Comparison of ENCODE assay signal across 8 cellular contexts in the genomic region with DNA sequence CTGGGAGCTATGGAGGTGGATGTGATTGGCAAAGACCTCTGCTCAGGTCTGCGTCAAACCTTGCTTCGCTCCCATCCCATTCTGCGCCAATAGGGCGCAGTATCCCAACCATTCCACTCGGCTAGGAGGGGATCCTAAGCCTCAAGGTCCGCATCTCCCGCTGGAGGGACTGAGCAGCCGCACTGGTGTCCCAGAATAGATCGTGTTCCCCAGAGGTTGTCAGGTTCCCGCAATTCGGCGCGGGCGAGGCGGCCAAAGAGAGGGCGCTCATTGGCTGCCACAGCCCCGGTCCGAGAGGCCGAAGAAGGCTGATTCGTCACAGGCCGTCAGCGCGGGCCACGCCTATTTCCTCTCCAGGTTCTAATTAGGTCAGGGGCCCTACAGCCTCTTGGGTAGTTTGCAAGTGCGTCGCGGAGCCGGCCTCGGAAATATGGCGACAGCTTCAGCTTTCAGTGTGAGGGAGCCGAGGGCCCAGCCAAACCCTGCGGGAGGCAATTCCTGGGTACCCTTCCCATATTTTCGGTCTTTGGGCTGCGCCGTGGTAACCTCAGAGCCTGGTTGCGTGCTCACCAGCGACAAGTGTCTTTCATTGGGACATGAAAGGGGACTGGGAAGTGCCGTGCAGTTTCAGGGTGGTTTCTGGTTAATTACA. TPM values are rescaled to one million over a fixed set of nuclear protein-coding genes. Genes with fewer than 3 reads are reported as not detected.
DNase-seq lines count a peak whose midpoint lies in the region; ATAC-seq and TF ChIP-seq lines count a peak whose summit lies in the region.

No MANE protein-coding gene starts in this region.

- peaks cover 3 to 19% of the 10 kb centered on the region in 2 donors for H3K9me3 Mint-ChIP-seq in effector memory CD8-positive, alpha-beta T cell

- H3K56ac ChIP-seq in mesendoderm (ENCODE audit: low read length), result peak overlapping the region; percentile 97

- H3K79me1 ChIP-seq in mesendoderm (ENCODE audit: low read length), result no peaks in the 10 kb centered on the region

- H3K27ac ChIP-seq in AG04450 (ENCODE audit: low read depth, low read length) (peak overlapping the region; percentile 63), mesendoderm (ENCODE audit: low read depth, low read length) (no peak overlapping the region)

- no peak overlapping the region for H2BK120ac ChIP-seq in mesendoderm (ENCODE audit: low read depth, low read length)

- H3K4me3 ChIP-seq in AG04450 (ENCODE audit: low read depth, low read length), result peak overlapping the region; percentile 75
- peak overlapping the region; percentile 84 for H3K4me3 ChIP-seq in mesendoderm (ENCODE audit: low read length)

- peak; percentile 99 for ATAC-seq in GM18873 (IDR thresholded peaks at IDR 0.05; ENCODE audit: low FRiP score, unreplicated experiment)
- peak; percentile 99 for ATAC-seq in HG03135 (IDR thresholded peaks at IDR 0.05; ENCODE audit: unreplicated experiment)
- peak; percentile 94 for ATAC-seq in effector memory CD8-positive, alpha-beta T cell (replicated peaks)

- H3K4me2 ChIP-seq in mesendoderm (ENCODE audit: low read length), result peak overlapping the region; percentile 89

- H3K4me1 ChIP-seq in mesendoderm (ENCODE audit: control insufficient read depth, low read depth, low read length), result peaks cover 2% of the 10 kb centered on the region

- peaks cover 25 to 34% of the 10 kb centered on the region in 2 donors for H3K4me1 Mint-ChIP-seq in effector memory CD8-positive, alpha-beta T cell (ENCODE audit: low read depth in 2 of 2)

- H3K27ac Mint-ChIP-seq in effector memory CD8-positive, alpha-beta T cell, result peak overlapping the region; percentile 95 to 99

- no peak overlapping the region for H2BK15ac ChIP-seq in mesendoderm (replicated peaks; ENCODE audit: low read depth)

- 0 out of 2 replicates have a peak, but pooled peaks have one; percentile 14 for TF ChIP-seq CTCF in AG04450 (IDR thresholded peaks at IDR 0.05; ENCODE audit: low read depth, low read length)

- H2BK5ac ChIP-seq in mesendoderm (ENCODE audit: low read length), result no peak overlapping the region

- H3K79me2 ChIP-seq in mesendoderm (ENCODE audit: control insufficient read depth, insufficient read depth, low read length), result no peaks in the 10 kb centered on the region

- H3K36me3 ChIP-seq in mesendoderm (ENCODE audit: control insufficient read depth, insufficient read depth, low read length), result no peaks in the 10 kb centered on the region

- H4K8ac ChIP-seq in mesendoderm (ENCODE audit: low read depth, low read length), result no peak overlapping the region

- H4K5ac ChIP-seq in mesendoderm (ENCODE audit: low read length), result no peak overlapping the region

- H3K9me3 ChIP-seq in AG04450 (ENCODE audit: control insufficient read depth, insufficient read depth, low read length), result no peaks in the 10 kb centered on the region; the same call in 1 of the 2 replicates

- peaks cover 10 to 20% of the 10 kb centered on the region in 2 donors for H3K27me3 Mint-ChIP-seq in effector memory CD8-positive, alpha-beta T cell

- H3K18ac ChIP-seq in mesendoderm (ENCODE audit: low read length), result peak overlapping the region; percentile 53

- WGBS in mesendoderm (ENCODE audit: extremely low coverage, insufficient coverage, low lambda C conversion rate), result no CpG with 5 or more reads among the region's 38 CpGs

- H3K23ac ChIP-seq in mesendoderm (ENCODE audit: low read length), result no peak overlapping the region

- peaks cover 19% of the 10 kb centered on the region for H3K36me3 Mint-ChIP-seq in effector memory CD8-positive, alpha-beta T cell (ENCODE audit: insufficient read depth)

- POLR2A ChIA-PET in AG04450 (lab: Yijun Ruan, JAX), result no interaction called here

- H3K4ac ChIP-seq in mesendoderm (ENCODE audit: low read depth, low read length), result peak overlapping the region; percentile 17

- peak overlapping the region; percentile 77 to 91 for H3K4me3 Mint-ChIP-seq in effector memory CD8-positive, alpha-beta T cell

- H2AK5ac ChIP-seq in mesendoderm (ENCODE audit: low read length), result no peak overlapping the region

- CTCF ChIA-PET in AG04450 (lab: Charles Lee), result interaction anchor here (1.3 to 5.4 kb wide), 4 partner anchors 9 to 421 kb away, joined by 3 to 58 read pairs (median 18); partner anchors contain the start of gene CCDC184

- H3K27me3 ChIP-seq in AG04450 (ENCODE audit: control insufficient read depth, insufficient read depth, low read length), result peaks cover 10% of the 10 kb centered on the region
- H3K27me3 ChIP-seq in mesendoderm (ENCODE audit: insufficient read depth, low read length, poor library complexity), result peaks cover 7% of the 10 kb centered on the region

- DNase-seq in AG04450 (ENCODE audit: low read depth, low spot score) (peak; percentile 65), NCI-H526 treated with DMSO at 0.1 percent for 48 hours (lab: John Stamatoyannopoulos, UW) (peak; percentile 43), mesendoderm (peak; percentile 99)
- DNase-seq in activated CD8-positive, alpha-beta memory T cell treated with anti-CD3 and anti-CD28 coated beads for 24 hours, result peak; percentile 94
- peak; percentile 81 to 83 (median 82) for DNase-seq in effector memory CD8-positive, alpha-beta T cell
- peak; percentile 81 for DNase-seq in stimulated activated CD8-positive, alpha-beta memory T cell treated with anti-CD3 and anti-CD28 coated beads, Interleukin-12 subunit alpha, Interleukin-12 subunit beta, amount 100 ng/mL, for 24 hours (ENCODE audit: extremely low read depth)

- H3K9ac ChIP-seq in mesendoderm (ENCODE audit: low read length), result peak overlapping the region; percentile 86

RNA-seq across cellular contexts. Expression of gene OR10AD1, which starts 5.0 kb away (rescaled TPM):
- not detected in 2 replicates for polyA plus RNA-seq in AG04450 (2011; rRNA removed)
- polyA minus RNA-seq in AG04450 (2011; rRNA and poly(A)+ RNA removed), result not detected in 2 replicates
- polyA plus RNA-seq in mesendoderm (2013, experiment 1 of 2), result not detected
- polyA plus RNA-seq in mesendoderm (2013, experiment 2 of 2), result not detected

RNA-seq across cellular contexts. Expression of gene CCDC184, which starts 14.6 kb away (rescaled TPM):
- 0.24 and 0.32 TPM in 2 replicates for polyA plus RNA-seq in AG04450 (2011; rRNA removed)
- polyA minus RNA-seq in AG04450 (2011; rRNA and poly(A)+ RNA removed), result 0.28 and 0.35 TPM in 2 replicates
- 0.17 TPM for polyA plus RNA-seq in mesendoderm (2013, experiment 1 of 2)
- 0.27 TPM for polyA plus RNA-seq in mesendoderm (2013, experiment 2 of 2)

RNA-seq across cellular contexts. Expression of gene ASB8, which starts 40.8 kb away (rescaled TPM):
- 30.1 and 34.2 TPM in 2 replicates for polyA plus RNA-seq in AG04450 (2011; rRNA removed)
- 28.0 and 35.0 TPM in 2 replicates for polyA minus RNA-seq in AG04450 (2011; rRNA and poly(A)+ RNA removed)
- polyA plus RNA-seq in mesendoderm (2013, experiment 1 of 2), result 4.5 TPM
- polyA plus RNA-seq in mesendoderm (2013, experiment 2 of 2), result 4.5 TPM

Comparison
In these comparisons a context has a peak if more than half of its experiments do, and no peak if none do; other contexts are left out.
1. DNase-seq: peak in every context shown above with its lines; median percentile 99 in mesendoderm; 94 in activated CD8-positive, alpha-beta memory T cell treated with anti-CD3 and anti-CD28 coated beads for 24 hours; 82 in effector memory CD8-positive, alpha-beta T cell; 81 in stimulated activated CD8-positive, alpha-beta memory T cell treated with anti-CD3 and anti-CD28 coated beads, Interleukin-12 subunit alpha, Interleukin-12 subunit beta, amount 100 ng/mL, for 24 hours; 65 in AG04450; 43 in NCI-H526 treated with DMSO at 0.1 percent for 48 hours.